In the genomic region with DNA sequence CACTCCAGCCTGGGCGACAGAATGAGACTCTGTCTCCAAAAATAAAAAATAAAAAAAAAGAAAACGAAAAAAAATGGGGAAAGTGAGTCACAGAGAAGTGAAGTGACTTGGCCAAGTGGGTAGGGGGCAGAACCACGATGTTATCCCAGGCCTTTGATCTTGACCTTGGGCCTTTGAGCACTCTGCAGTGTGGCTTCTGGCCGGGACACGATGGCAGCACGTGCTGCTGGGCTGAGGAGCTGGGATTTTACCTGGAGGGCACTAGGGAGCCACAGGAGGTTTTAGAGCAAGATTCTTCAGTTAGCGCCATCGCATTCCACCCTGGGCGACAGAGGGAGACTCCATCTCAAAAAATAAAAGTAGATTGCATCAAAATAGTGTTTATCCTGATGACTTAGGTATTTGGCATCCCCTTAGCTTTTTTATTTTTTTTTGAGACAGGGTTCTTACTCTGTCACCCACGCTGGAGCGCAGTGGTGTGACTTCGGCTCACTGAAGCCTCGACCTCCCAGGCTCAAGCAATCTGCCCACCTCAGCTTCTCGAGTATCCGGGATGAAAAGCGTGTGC, we compare ENCODE assay signal across 1 cellular context.
A peak's percentile ranks its signal among the peaks of the same experiment; 100 is the strongest.
TF ChIP-seq lines count a peak whose summit lies in the region.

No MANE protein-coding gene starts in this region.

TF ChIP-seq in A549, 52 proteins besides CTCF, POLR2A, EP300 and RAD21:
- TF ChIP-seq ZFP36 (IDR thresholded peaks at IDR 0.05; ENCODE audit: borderline replicate concordance, partially characterized antibody) (peak; percentile 10), RCOR1 (IDR thresholded peaks at IDR 0.05; ENCODE audit: low read depth, low read length) (no peak)
